ENCODE assay signal across 1 cellular context in the genomic region with DNA sequence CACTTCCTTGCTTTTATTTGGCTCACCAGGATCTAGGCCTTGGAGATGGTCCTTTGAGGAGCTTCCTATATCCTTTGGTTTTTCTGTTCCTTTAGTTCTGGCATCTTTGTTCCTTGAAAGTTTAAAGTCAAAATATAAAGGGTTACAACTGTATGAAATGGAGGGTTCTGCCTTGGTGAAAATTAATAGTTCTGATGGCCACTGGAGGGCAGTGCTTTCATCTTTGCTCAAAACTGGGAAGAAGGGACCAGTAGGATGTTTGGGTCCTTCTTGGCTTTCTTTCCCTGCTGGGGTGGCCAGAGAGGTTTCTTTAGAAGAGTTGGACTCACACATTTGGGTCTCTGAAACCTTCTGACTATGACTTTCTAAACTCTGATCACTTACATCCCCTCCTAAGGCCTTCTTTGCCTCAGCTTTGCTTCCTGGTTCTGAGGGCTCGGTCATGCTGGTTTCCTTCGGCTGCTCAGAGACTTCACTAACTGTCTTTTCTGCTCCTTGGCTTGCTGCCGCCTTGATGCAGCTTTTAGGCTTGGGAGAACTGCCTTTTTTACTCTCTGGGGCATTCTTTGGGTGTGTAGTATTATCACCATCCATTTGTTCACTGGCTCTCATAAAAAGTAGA.
TF ChIP-seq lines count a peak whose summit lies in the region.

No MANE protein-coding gene starts in this region.

TF ChIP-seq in H1, 55 proteins besides CTCF, POLR2A, EP300 and RAD21:
- TF ChIP-seq NANOG (IDR thresholded peaks at IDR 0.05; ENCODE audit: insufficient read depth, low read depth, low read length, poor library complexity, severe bottlenecking) (no peak), RNF2 (IDR thresholded peaks at IDR 0.05; ENCODE audit: borderline replicate concordance, low read depth, low read length, missing control alignments, poor library complexity, severe bottlenecking) (no peak), RFX5 (IDR thresholded peaks at IDR 0.05; ENCODE audit: borderline replicate concordance, low read depth, low read length) (no peak), CHD7 (IDR thresholded peaks at IDR 0.05; ENCODE audit: insufficient replicate concordance, low read length) (no peak), SP1 (IDR thresholded peaks at IDR 0.05; ENCODE audit: low read depth, low read length) (no peak), MAX (IDR thresholded peaks at IDR 0.05) (no peak), HDAC2 (IDR thresholded peaks at IDR 0.05; ENCODE audit: borderline replicate concordance in 1 of 2, low read depth in 2 of 2, low read length in 2 of 2) (no peak), ATF2 (IDR thresholded peaks at IDR 0.05; ENCODE audit: low read length) (no peak), RBBP5 (IDR thresholded peaks at IDR 0.05; ENCODE audit: borderline replicate concordance, low read depth, low read length) (no peak)
